In the genomic region with DNA sequence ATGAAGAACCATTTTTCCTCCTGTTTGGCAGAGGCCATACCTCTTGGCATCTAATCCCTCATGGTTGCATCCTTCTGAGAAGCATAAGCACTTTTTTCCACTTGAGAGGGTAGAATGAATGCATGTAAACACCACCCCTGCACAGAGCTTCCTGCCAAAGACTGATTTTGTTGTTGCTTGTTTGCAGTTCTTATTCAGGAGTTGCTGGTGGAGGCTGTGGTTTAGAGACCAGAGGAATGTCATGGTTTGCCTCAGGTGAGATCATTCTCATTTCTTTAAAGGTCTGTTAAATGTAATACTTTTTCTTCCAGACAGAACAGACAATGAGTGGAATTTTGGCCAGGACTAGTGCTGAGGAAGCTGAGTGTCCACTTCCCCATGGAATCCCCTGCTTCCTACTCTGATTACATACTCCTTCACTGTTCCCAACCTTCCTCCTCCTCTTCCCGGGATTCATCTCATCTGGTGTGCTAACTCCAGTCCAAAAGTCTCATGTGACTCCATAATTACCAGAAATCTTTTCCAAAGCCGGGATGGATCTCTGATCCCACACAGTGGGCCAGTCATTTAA, we compare ENCODE assay signal across 13 cellular contexts.
A peak's percentile ranks its signal among the peaks of the same experiment; 100 is the strongest.
DNase-seq lines count a peak whose midpoint lies in the region; ATAC-seq and TF ChIP-seq lines count a peak whose summit lies in the region.
"Had no signal": no experiment of that assay in that cellular context is flagged by ENCODE, and none has a peak within 500 bp of the region (broad histone marks: within the 10 kb centered on the region; RNA-seq: fewer than 3 reads in every experiment).

No MANE protein-coding gene starts in this region.

- in situ Hi-C loops in ACHN (cut with HindIII; ENCODE audit: low pct_ligation_motif_present, low pct_unique_long_range_greater_than_20kb, low sequenced_read_pairs) = no loop called here

- DNase-seq in ACHN = peak; percentile 44
- peak; percentile 88 for DNase-seq in amniotic epithelial cell (ENCODE audit: low read depth)
- DNase-seq in kidney glomerular epithelial cell (lab: John Stamatoyannopoulos, UW) = peak; percentile 93
- no peak for DNase-seq in stimulated activated naive CD4-positive, alpha-beta T cell (lab: John Stamatoyannopoulos, UW)
- DNase-seq in UCSD-AML1 (lab: John Stamatoyannopoulos, UW; ENCODE audit: unreplicated experiment) = no peak
- DNase-seq in SKM-1 (lab: John Stamatoyannopoulos, UW; ENCODE audit: unreplicated experiment) = no peak
- DNase-seq: activated effector memory CD4-positive, alpha-beta T cell treated with Interleukin-2 at 50 U/mL for 16 hours; colonic mucosa; HFFc6; NCI-H1694; ovary had no signal

- TF ChIP-seq RAD21 in Ishikawa (IDR thresholded peaks at IDR 0.05; ENCODE audit: low read depth) = peak; percentile 28; the same call in 1 of the 2 replicates

- ATAC-seq in GM18505 (IDR thresholded peaks at IDR 0.05; ENCODE audit: unreplicated experiment) = no peak

- no peak for TF ChIP-seq POLR2A in GM18505 (IDR thresholded peaks at IDR 0.05; ENCODE audit: borderline replicate concordance, extremely low read depth, insufficient read depth, insufficient read length)

- peak; percentile 98 for TF ChIP-seq EP300 in Ishikawa (IDR thresholded peaks at IDR 0.05; ENCODE audit: borderline replicate concordance)

TF ChIP-seq in Ishikawa, 13 proteins besides CTCF, POLR2A, EP300 and RAD21:
- TF ChIP-seq ZBTB7A (IDR thresholded peaks at IDR 0.05; ENCODE audit: low read depth) (no peak), TEAD4 (IDR thresholded peaks at IDR 0.05) (peak; percentile 95), YY1 (IDR thresholded peaks at IDR 0.05; ENCODE audit: low read depth) (0 out of 2 replicates have a peak, but pooled peaks have one; percentile 45), TAF1 (IDR thresholded peaks at IDR 0.05; ENCODE audit: low read depth) (no peak), FOXM1 (IDR thresholded peaks at IDR 0.05; ENCODE audit: borderline replicate concordance, low read depth) (peak; percentile 95), TCF12 (IDR thresholded peaks at IDR 0.05; ENCODE audit: low read depth) (peak; percentile 98), NFIC (IDR thresholded peaks at IDR 0.05) (peak; percentile 97), CREB1 (IDR thresholded peaks at IDR 0.05; ENCODE audit: low read depth) (no peak), CEBPB (IDR thresholded peaks at IDR 0.05) (peak; percentile 54), REST (IDR thresholded peaks at IDR 0.05; ENCODE audit: low read depth) (no peak)
- TF ChIP-seq, protein P1, sequence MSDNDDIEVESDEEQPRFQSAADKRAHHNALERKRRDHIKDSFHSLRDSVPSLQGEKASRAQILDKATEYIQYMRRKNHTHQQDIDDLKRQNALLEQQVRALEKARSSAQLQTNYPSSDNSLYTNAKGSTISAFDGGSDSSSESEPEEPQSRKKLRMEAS (IDR thresholded peaks at IDR 0.05) = peak; percentile 70
- TF ChIP-seq, protein P2, sequence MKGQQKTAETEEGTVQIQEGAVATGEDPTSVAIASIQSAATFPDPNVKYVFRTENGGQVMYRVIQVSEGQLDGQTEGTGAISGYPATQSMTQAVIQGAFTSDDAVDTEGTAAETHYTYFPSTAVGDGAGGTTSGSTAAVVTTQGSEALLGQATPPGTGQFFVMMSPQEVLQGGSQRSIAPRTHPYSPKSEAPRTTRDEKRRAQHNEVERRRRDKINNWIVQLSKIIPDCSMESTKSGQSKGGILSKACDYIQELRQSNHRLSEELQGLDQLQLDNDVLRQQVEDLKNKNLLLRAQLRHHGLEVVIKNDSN (IDR thresholded peaks at IDR 0.05) = no peak
TF ChIP-seq in Ishikawa: peak in this region for 7.

Comparison
In these comparisons a context has a peak if more than half of its experiments do, and no peak if none do; other contexts are left out.
1. DNase-seq: peak in ACHN (single experiment), amniotic epithelial cell (single experiment) and kidney glomerular epithelial cell (single experiment); none in stimulated activated naive CD4-positive, alpha-beta T cell (0 of 6), UCSD-AML1 (single experiment) and SKM-1 (single experiment).